Comparison of ENCODE assay signal across 8 cellular contexts in the genomic region with DNA sequence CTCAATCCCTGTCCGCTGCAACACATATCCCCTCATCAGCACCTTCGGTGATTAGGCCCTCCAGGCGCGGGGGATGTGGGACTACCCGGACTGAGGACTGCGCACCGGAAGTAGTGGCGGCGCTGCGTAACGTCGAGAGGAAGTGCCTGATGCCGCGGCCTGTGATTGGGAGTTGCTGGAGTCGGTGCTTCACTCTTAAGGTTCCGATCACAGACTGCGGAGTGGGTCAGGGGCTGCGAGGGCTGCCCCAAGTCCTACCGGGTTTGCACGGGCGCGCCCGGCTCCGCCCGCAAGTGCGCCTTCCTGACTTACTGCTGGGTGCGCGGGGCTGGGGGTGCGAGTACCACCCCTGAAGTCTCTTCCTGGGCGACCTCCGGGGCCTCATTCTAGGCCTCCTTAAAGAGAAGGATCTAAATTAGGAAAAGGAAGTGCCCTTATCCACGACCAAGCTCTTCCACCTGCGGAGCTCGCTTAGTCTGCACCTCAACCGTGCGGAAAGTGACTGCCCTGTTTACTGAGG. TPM values are rescaled to one million over a fixed set of nuclear protein-coding genes. Genes with fewer than 3 reads are reported as not detected.
A peak's percentile ranks its signal among the peaks of the same experiment; 100 is the strongest.
DNase-seq lines count a peak whose midpoint lies in the region; ATAC-seq and TF ChIP-seq lines count a peak whose summit lies in the region.

Gene ALKBH3, plus strand, starts transcription at position 192 of the 520 bp plus-strand sequence. CDS start 1,822 bp downstream, outside the sequence.

- WGBS in suprapubic skin = under 1% methylated on average over 31 of the region's 36 CpGs

- no peaks in the 10 kb centered on the region for H3K9me3 Mint-ChIP-seq in HFFc6
- H3K9me3 Mint-ChIP-seq in activated naive CD4-positive, alpha-beta T cell treated with anti-CD3 and anti-CD28 coated beads, Interleukin-2, amount 50 U/mL, for 72 hours = peaks cover 0 to 4% of the 10 kb centered on the region in 2 donors

- H3K9me3 ChIP-seq in suprapubic skin = no peaks in the 10 kb centered on the region

- peaks cover 19% of the 10 kb centered on the region for H3K4me1 ChIP-seq in suprapubic skin

- no peaks in the 10 kb centered on the region; the same call in none of the 2 replicates for H3K36me3 ChIP-seq in GM06990 (ENCODE audit: control insufficient read depth, insufficient read depth, low read length)
- peaks cover 32% of the 10 kb centered on the region for H3K36me3 ChIP-seq in suprapubic skin

- peaks cover 18% of the 10 kb centered on the region for H3K4me1 Mint-ChIP-seq in HFFc6 (ENCODE audit: low read depth)

- H3K4me3 ChIP-seq in GM06990 (replicated peaks; ENCODE audit: low read depth, low read length) (peak within 1 kb of the TSS; percentile 81), NB4 (ENCODE audit: low read depth, low read length) (peak within 1 kb of the TSS; percentile 88), suprapubic skin (peak within 1 kb of the TSS; percentile 88)

- no peak for TF ChIP-seq EP300 in suprapubic skin (IDR thresholded peaks at IDR 0.05)

- peak; percentile 100 for ATAC-seq in activated naive CD4-positive, alpha-beta T cell treated with anti-CD3 and anti-CD28 coated beads, Interleukin-2, amount 50 U/mL, for 72 hours
- ATAC-seq in omental fat pad (ENCODE audit: low FRiP score) = peak; percentile 100

- peak; percentile 44 for TF ChIP-seq POLR2A in NB4 (IDR thresholded peaks at IDR 0.05; ENCODE audit: extremely low read depth, insufficient read length)
- TF ChIP-seq POLR2A in suprapubic skin (IDR thresholded peaks at IDR 0.05) = no peak

- H3K4me3 Mint-ChIP-seq in HFFc6 = peak within 1 kb of the TSS; percentile 91

- H3K27me3 ChIP-seq in GM06990 (replicated peaks; ENCODE audit: control insufficient read depth, insufficient read depth, low read length) (no peaks in the 10 kb centered on the region), suprapubic skin (peaks cover 31% of the 10 kb centered on the region)

- TF ChIP-seq CTCF in GM06990 (IDR thresholded peaks at IDR 0.05; ENCODE audit: insufficient read depth, low read length, poor library complexity, severe bottlenecking) (no peak), HFFc6 (IDR thresholded peaks at IDR 0.05) (no peak; the same call in 1 of the 2 replicates), NB4 (IDR thresholded peaks at IDR 0.05; ENCODE audit: low read depth, low read length) (no peak), omental fat pad (IDR thresholded peaks at IDR 0.05) (no peak), suprapubic skin (IDR thresholded peaks at IDR 0.05) (no peak)

- H3K27me3 Mint-ChIP-seq in HFFc6 (ENCODE audit: insufficient read depth) = no peaks in the 10 kb centered on the region

- DNase-seq in GM06990 (ENCODE audit: extremely low read depth, insufficient read length) = peak; percentile 90
- peak; percentile 90 for DNase-seq in HFFc6
- peak; percentile 96 for DNase-seq in NB4 (ENCODE audit: low read depth)
- peak; percentile 73 for DNase-seq in SKM-1 (lab: John Stamatoyannopoulos, UW; ENCODE audit: unreplicated experiment)
- DNase-seq in activated naive CD4-positive, alpha-beta T cell treated with anti-CD3 and anti-CD28 coated beads, Interleukin-2, amount 50 U/mL, for 72 hours (ENCODE audit: low spot score in 2 of 2) = peak; percentile 88 to 90
- DNase-seq in glomerular visceral epithelial cell (ENCODE audit: extremely low spot score) = peak; percentile 90
- DNase-seq in omental fat pad (ENCODE audit: low spot score) = peak; percentile 81
- DNase-seq in suprapubic skin (ENCODE audit: low spot score in 2 of 2) = peak; percentile 96 to 98

- peak within 1 kb of the TSS; percentile 39 for H3K27ac ChIP-seq in suprapubic skin

- H3K27ac Mint-ChIP-seq in HFFc6 = peak within 1 kb of the TSS; percentile 75
- H3K27ac Mint-ChIP-seq in activated naive CD4-positive, alpha-beta T cell treated with anti-CD3 and anti-CD28 coated beads, Interleukin-2, amount 50 U/mL, for 72 hours = peak within 1 kb of the TSS; percentile 95 to 97

- H3K36me3 Mint-ChIP-seq in HFFc6 (ENCODE audit: low read depth) = no peaks in the 10 kb centered on the region
- peaks cover 26% of the 10 kb centered on the region in 2 donors for H3K36me3 Mint-ChIP-seq in activated naive CD4-positive, alpha-beta T cell treated with anti-CD3 and anti-CD28 coated beads, Interleukin-2, amount 50 U/mL, for 72 hours

RNA-seq across cellular contexts. Expression of gene ALKBH3, which starts in this region (rescaled TPM):
- total RNA-seq in HFFc6 (2021; fragmentation: NEBNext Ultra II Directional; extraction: Animal tissue kit (Norgen Biotek cat#: 25700)) = 10 to 100 TPM; 24.0 to 35.9 (median 31.5) TPM
- total RNA-seq in activated naive CD4-positive, alpha-beta T cell treated with anti-CD3 and anti-CD28 coated beads, Interleukin-2, amount 50 U/mL, for 72 hours = 10 to 100 TPM; 35.5 to 42.3 TPM
- total RNA-seq in omental fat pad (10 to 100 TPM; 26.3 to 39.9 (median 29.6) TPM), suprapubic skin (10 to 100 TPM; 24.1 to 47.2 (median 28.0) TPM)

Comparison
In these comparisons a context has a peak if more than half of its experiments do, and no peak if none do; other contexts are left out.
1. Peak in every context shown above with its lines: DNase-seq, ATAC-seq, H3K4me3 ChIP-seq and H3K27ac ChIP-seq.